Comparison of ENCODE assay signal across 20 cellular contexts in the genomic region with DNA sequence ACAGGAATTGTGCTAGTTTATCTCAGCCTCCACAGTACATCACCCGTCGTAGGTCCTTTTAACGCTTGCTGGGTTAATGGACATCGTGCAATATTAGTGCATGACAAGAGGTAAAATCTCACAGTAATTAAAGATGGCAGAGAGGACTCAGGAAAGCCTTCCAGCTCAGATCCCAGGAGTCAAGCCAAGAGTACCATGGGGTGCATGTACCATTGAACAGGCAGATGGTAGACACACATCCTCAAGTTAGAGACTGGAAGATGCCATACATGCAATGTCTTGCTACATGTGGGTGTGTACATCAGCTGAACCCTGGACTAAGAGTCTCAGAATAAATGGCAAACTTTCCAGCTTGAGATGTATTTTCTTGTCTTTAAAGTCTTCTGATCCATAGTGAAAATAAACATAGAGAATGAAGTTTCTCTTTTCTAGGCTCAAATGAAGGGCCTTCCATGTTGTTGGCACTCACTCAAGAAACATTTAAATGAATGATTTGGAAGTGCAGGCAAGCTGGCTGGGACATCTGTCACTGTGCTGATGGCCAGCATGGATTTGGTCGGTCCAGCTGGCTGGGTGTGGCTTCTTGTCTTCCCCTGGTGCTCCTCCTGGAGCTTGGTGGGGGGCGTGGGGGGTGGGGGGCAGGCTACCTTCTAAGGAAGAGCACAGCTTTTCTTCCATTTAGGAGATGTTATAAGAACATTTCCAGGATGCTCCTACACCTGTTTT.
"Had no signal": no experiment of that assay in that cellular context is flagged by ENCODE, and none has a peak within 500 bp of the region (broad histone marks: within the 10 kb centered on the region; RNA-seq: fewer than 3 reads in every experiment).

No MANE protein-coding gene starts in this region.

- H3K27me3 Mint-ChIP-seq: central memory CD8-positive, alpha-beta T cell; dendritic cell treated with granulocyte-macrophage colony-stimulating factor and Interleukin-4, amounts not matched to agents 40 ng/mL and 50 ng/mL, for 4 days; effector memory CD8-positive, alpha-beta T cell had no signal

- H3K4me3 Mint-ChIP-seq: activated naive CD8-positive, alpha-beta T cell treated with anti-CD3 and anti-CD28 coated beads for 36 hours; activated T-helper 1 cell treated with anti-CD3 and anti-CD28 coated beads, Interleukin-12 subunit alpha, Interleukin-12 subunit beta, Interleukin-2, Interleukin-4 antibody, amounts not matched to agents 30 ng/mL and 10 ng/mL and 1 ng/mL, durations not matched to agents 14 hours and 24 hours and 36 hours; central memory CD8-positive, alpha-beta T cell; dendritic cell treated with granulocyte-macrophage colony-stimulating factor and Interleukin-4, amounts not matched to agents 40 ng/mL and 50 ng/mL, for 4 days; effector memory CD8-positive, alpha-beta T cell; natural killer cell; T-helper 2 cell treated with Interferon-gamma antibody and Interleukin-4, amounts not matched to agents 5 μg/mL and 100 μg/mL, for 36 hours had no signal

- H3K4me1 ChIP-seq: body of pancreas, heart right ventricle, transverse colon, vagina had no signal

- H3K27me3 ChIP-seq: body of pancreas, heart right ventricle, transverse colon, vagina had no signal

- H3K4me1 Mint-ChIP-seq: activated naive CD8-positive, alpha-beta T cell treated with anti-CD3 and anti-CD28 coated beads for 36 hours; central memory CD8-positive, alpha-beta T cell; natural killer cell had no signal

- H3K27ac ChIP-seq: body of pancreas, heart right ventricle, skin epidermis, transverse colon, vagina had no signal

- H3K9me3 ChIP-seq: body of pancreas, heart right ventricle, transverse colon, vagina had no signal

- ATAC-seq: body of pancreas; effector memory CD8-positive, alpha-beta T cell; heart right ventricle; left colon; natural killer cell had no signal

- H3K36me3 ChIP-seq: heart right ventricle, transverse colon, vagina had no signal

- H3K9me3 Mint-ChIP-seq: activated naive CD8-positive, alpha-beta T cell treated with anti-CD3 and anti-CD28 coated beads for 36 hours; activated T-helper 1 cell treated with anti-CD3 and anti-CD28 coated beads, Interleukin-12 subunit alpha, Interleukin-12 subunit beta, Interleukin-2, Interleukin-4 antibody, amounts not matched to agents 30 ng/mL and 10 ng/mL and 1 ng/mL, durations not matched to agents 14 hours and 24 hours and 36 hours; central memory CD8-positive, alpha-beta T cell; dendritic cell treated with granulocyte-macrophage colony-stimulating factor and Interleukin-4, amounts not matched to agents 40 ng/mL and 50 ng/mL, for 4 days; natural killer cell; T-helper 2 cell treated with Interferon-gamma antibody and Interleukin-4, amounts not matched to agents 5 μg/mL and 100 μg/mL, for 36 hours had no signal

- DNase-seq: activated CD4-positive, alpha-beta T cell treated with anti-CD3 and anti-CD28 coated beads, Interleukin-2, amount 50 U/mL, for 1 hour; activated naive CD8-positive, alpha-beta T cell treated with anti-CD3 and anti-CD28 coated beads for 36 hours; amygdala; body of pancreas; effector memory CD8-positive, alpha-beta T cell; foreskin melanocyte; heart right ventricle; left colon; mammary epithelial cell; natural killer cell; stimulated activated CD4-positive, alpha-beta T cell treated with anti-CD3 and anti-CD28 coated beads, Interleukin-15, amount 100 ng/mL, for 24 hours; stimulated activated CD4-positive, alpha-beta T cell treated with anti-CD3 and anti-CD28 coated beads, Interleukin-4, amount 100 ng/mL, for 1 hour; stimulated activated naive CD4-positive, alpha-beta T cell; transverse colon had no signal

- H3K27ac Mint-ChIP-seq: activated naive CD8-positive, alpha-beta T cell treated with anti-CD3 and anti-CD28 coated beads for 36 hours; activated T-helper 1 cell treated with anti-CD3 and anti-CD28 coated beads, Interleukin-12 subunit alpha, Interleukin-12 subunit beta, Interleukin-2, Interleukin-4 antibody, amounts not matched to agents 30 ng/mL and 10 ng/mL and 1 ng/mL, durations not matched to agents 14 hours and 24 hours and 36 hours; dendritic cell treated with granulocyte-macrophage colony-stimulating factor and Interleukin-4, amounts not matched to agents 40 ng/mL and 50 ng/mL, for 4 days; effector memory CD8-positive, alpha-beta T cell; natural killer cell; T-helper 2 cell treated with Interferon-gamma antibody and Interleukin-4, amounts not matched to agents 5 μg/mL and 100 μg/mL, for 36 hours had no signal

- H3K36me3 Mint-ChIP-seq: activated naive CD8-positive, alpha-beta T cell treated with anti-CD3 and anti-CD28 coated beads for 36 hours; natural killer cell had no signal

- H3K4me3 ChIP-seq: body of pancreas, heart right ventricle, skin epidermis, transverse colon, vagina had no signal
